In the genomic region with DNA sequence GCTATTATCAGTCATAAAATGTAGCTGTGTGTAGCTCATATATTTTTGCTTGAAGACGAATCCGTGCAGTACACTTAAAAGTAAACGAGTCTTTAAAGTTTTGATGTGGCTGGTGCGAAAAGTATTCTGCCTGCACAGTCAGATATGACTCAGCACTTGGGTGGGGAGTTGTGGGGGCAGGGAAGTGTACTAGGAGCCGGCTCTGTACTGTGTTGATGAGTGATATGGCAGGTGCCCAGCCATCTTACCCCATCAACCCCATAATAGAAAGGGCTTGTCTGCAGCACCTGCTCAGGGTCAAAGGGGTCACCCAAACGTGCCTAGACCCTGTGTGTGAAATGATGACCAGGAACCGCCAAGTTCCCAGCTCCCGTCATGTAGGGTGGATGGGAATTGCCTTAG, we compare ENCODE assay signal across 8 cellular contexts. TPM values are rescaled to one million over a fixed set of nuclear protein-coding genes. Genes with fewer than 3 reads are reported as not detected.
DNase-seq lines count a peak whose midpoint lies in the region; ATAC-seq and TF ChIP-seq lines count a peak whose summit lies in the region.

No MANE protein-coding gene starts in this region.

- no peaks in the 10 kb centered on the region for H4K20me1 ChIP-seq in H9 (ENCODE audit: control insufficient read depth, insufficient read depth, insufficient read length)
- H4K20me1 ChIP-seq in neural progenitor cell (ENCODE audit: low read depth), result peaks cover 25% of the 10 kb centered on the region

- no peak for TF ChIP-seq CTCF in BE2C (IDR thresholded peaks at IDR 0.05; ENCODE audit: low read depth, low read length)
- TF ChIP-seq CTCF in H9 (conservative IDR thresholded peaks at IDR 0.05), result no peak
- no peak for TF ChIP-seq CTCF in neural progenitor cell (IDR thresholded peaks at IDR 0.05)

- DNase-seq in BE2C (peak; percentile 23), NCI-H69 (lab: John Stamatoyannopoulos, UW) (peak; percentile 11), hepatic stellate cell (ENCODE audit: low spot score) (peak; percentile 85), H9 (no peak), neural progenitor cell (ENCODE audit: low spot score) (no peak)
- DNase-seq in activated T-helper 1 cell treated with anti-CD3 and anti-CD28 coated beads, Interleukin-12 subunit alpha, Interleukin-12 subunit beta, Interleukin-2, Interleukin-4 antibody, amounts not matched to agents 30 ng/mL and 10 ng/mL and 1 ng/mL, durations not matched to agents 14 hours and 24 hours and 36 hours (ENCODE audit: low spot score), result peak; percentile 61
- peak; percentile 55 to 60 for DNase-seq in stimulated activated CD8-positive, alpha-beta memory T cell treated with anti-CD3 and anti-CD28 coated beads, Interleukin-7, amount 100 ng/mL, for 4 hours (ENCODE audit: low read depth in 2 of 2)

- H3K27me3 Mint-ChIP-seq in activated T-helper 1 cell treated with anti-CD3 and anti-CD28 coated beads, Interleukin-12 subunit alpha, Interleukin-12 subunit beta, Interleukin-2, Interleukin-4 antibody, amounts not matched to agents 30 ng/mL and 10 ng/mL and 1 ng/mL, durations not matched to agents 14 hours and 24 hours and 36 hours (ENCODE audit: insufficient read depth), result peaks cover 12% of the 10 kb centered on the region
- H3K27me3 Mint-ChIP-seq in H9 (ENCODE audit: low read depth), result no peaks in the 10 kb centered on the region
- peaks cover 4% of the 10 kb centered on the region for H3K27me3 Mint-ChIP-seq in neural progenitor cell (ENCODE audit: insufficient read depth, low read depth)

- H4K5ac ChIP-seq in H9 (ENCODE audit: insufficient read length, low read depth, low read length), result no peak overlapping the region

- no peaks in the 10 kb centered on the region for H3K9me3 Mint-ChIP-seq in activated T-helper 1 cell treated with anti-CD3 and anti-CD28 coated beads, Interleukin-12 subunit alpha, Interleukin-12 subunit beta, Interleukin-2, Interleukin-4 antibody, amounts not matched to agents 30 ng/mL and 10 ng/mL and 1 ng/mL, durations not matched to agents 14 hours and 24 hours and 36 hours
- H3K9me3 Mint-ChIP-seq in H9 (no peaks in the 10 kb centered on the region), neural progenitor cell (no peaks in the 10 kb centered on the region)

- H3K4me2 ChIP-seq in H9 (ENCODE audit: insufficient read depth, insufficient read length, low read length), result no peak overlapping the region
- no peak overlapping the region for H3K4me2 ChIP-seq in neural progenitor cell

- no peaks in the 10 kb centered on the region for H3K27me3 ChIP-seq in BE2C
- no peaks in the 10 kb centered on the region for H3K27me3 ChIP-seq in H9 (ENCODE audit: insufficient read depth, low read length)
- H3K27me3 ChIP-seq in neural progenitor cell, result no peaks in the 10 kb centered on the region

- no peaks in the 10 kb centered on the region for H3K79me1 ChIP-seq in H9 (ENCODE audit: insufficient read depth, low read depth, low read length, poor library complexity, severe bottlenecking)

- no peak overlapping the region for H3K27ac ChIP-seq in H9 (ENCODE audit: insufficient read length, low read depth, low read length)
- no peak overlapping the region for H3K27ac ChIP-seq in neural progenitor cell

- H3K4me3 Mint-ChIP-seq in activated T-helper 1 cell treated with anti-CD3 and anti-CD28 coated beads, Interleukin-12 subunit alpha, Interleukin-12 subunit beta, Interleukin-2, Interleukin-4 antibody, amounts not matched to agents 30 ng/mL and 10 ng/mL and 1 ng/mL, durations not matched to agents 14 hours and 24 hours and 36 hours, result peak overlapping the region; percentile 0
- H3K4me3 Mint-ChIP-seq in H9 (no peak overlapping the region), neural progenitor cell (no peak overlapping the region)

- H3K4me1 ChIP-seq in BE2C, result no peaks in the 10 kb centered on the region
- peaks cover 5% of the 10 kb centered on the region for H3K4me1 ChIP-seq in H9 (ENCODE audit: insufficient read depth, low read length)
- H3K4me1 ChIP-seq in neural progenitor cell, result peaks cover 10% of the 10 kb centered on the region

- no peak overlapping the region for H2BK120ac ChIP-seq in H9 (ENCODE audit: low read depth, low read length, poor library complexity, severe bottlenecking)

- H3K56ac ChIP-seq in H9 (ENCODE audit: insufficient read length, low read depth, low read length), result no peak overlapping the region

- no peak overlapping the region for H4K91ac ChIP-seq in H9 (ENCODE audit: insufficient read length, low read depth, low read length)

- no peak overlapping the region for H4K8ac ChIP-seq in H9 (replicated peaks; ENCODE audit: insufficient read length, low read depth, low read length)

- no peak overlapping the region for H2AFZ ChIP-seq in H9 (ENCODE audit: low read length)
- H2AFZ ChIP-seq in neural progenitor cell (replicated peaks), result no peak overlapping the region

- H3K36me3 ChIP-seq in BE2C (peaks cover 5% of the 10 kb centered on the region), neural progenitor cell (peaks cover 6% of the 10 kb centered on the region)

- H3K23ac ChIP-seq in H9 (ENCODE audit: insufficient read length, low read depth, low read length), result no peak overlapping the region

- H3T11ph ChIP-seq in H9 (ENCODE audit: low read length), result no peak overlapping the region

- H3K4ac ChIP-seq in H9 (ENCODE audit: low read depth, low read length), result no peak overlapping the region

- H3K18ac ChIP-seq in H9 (ENCODE audit: insufficient read length, low read depth, low read length), result no peak overlapping the region

- H3K36me3 Mint-ChIP-seq in activated T-helper 1 cell treated with anti-CD3 and anti-CD28 coated beads, Interleukin-12 subunit alpha, Interleukin-12 subunit beta, Interleukin-2, Interleukin-4 antibody, amounts not matched to agents 30 ng/mL and 10 ng/mL and 1 ng/mL, durations not matched to agents 14 hours and 24 hours and 36 hours (ENCODE audit: low read depth), result peaks cover 46% of the 10 kb centered on the region
- H3K36me3 Mint-ChIP-seq in H9 (ENCODE audit: insufficient read depth in 1 of 3, low read depth in 3 of 3) (peaks cover 12 to 22% (median 16%) of the 10 kb centered on the region in 3 experiments; a peak in 6 of 7 replicates), neural progenitor cell (peaks cover 19% of the 10 kb centered on the region)

- peak overlapping the region; percentile 76 for H3K27ac Mint-ChIP-seq in activated T-helper 1 cell treated with anti-CD3 and anti-CD28 coated beads, Interleukin-12 subunit alpha, Interleukin-12 subunit beta, Interleukin-2, Interleukin-4 antibody, amounts not matched to agents 30 ng/mL and 10 ng/mL and 1 ng/mL, durations not matched to agents 14 hours and 24 hours and 36 hours
- H3K27ac Mint-ChIP-seq in H9 (no peak overlapping the region), neural progenitor cell (no peak overlapping the region)

- H2BK12ac ChIP-seq in H9 (ENCODE audit: insufficient read length, low read depth, low read length), result no peak overlapping the region

- H3K79me2 ChIP-seq in H9 (ENCODE audit: insufficient read depth, low read length), result no peaks in the 10 kb centered on the region
- no peaks in the 10 kb centered on the region for H3K79me2 ChIP-seq in neural progenitor cell (ENCODE audit: low read depth)

- peaks cover 18% of the 10 kb centered on the region for H3F3A ChIP-seq in neural progenitor cell (ENCODE audit: low read depth)

- H2BK5ac ChIP-seq in H9 (ENCODE audit: insufficient read length, low read length), result no peak overlapping the region

- no CpG with 5 or more reads among the region's 8 CpGs for WGBS in H9 (ENCODE audit: extremely low coverage, insufficient read length, low lambda C conversion rate)

- no peak overlapping the region for H3K4me3 ChIP-seq in BE2C (ENCODE audit: low read depth, low read length)
- no peak overlapping the region for H3K4me3 ChIP-seq in neural progenitor cell

- H2BK20ac ChIP-seq in H9 (ENCODE audit: low read depth, low read length, poor library complexity, severe bottlenecking), result no peak overlapping the region

- no peak overlapping the region for H3K9ac ChIP-seq in H9 (ENCODE audit: extremely low read depth, insufficient read length, low read length)
- no peak overlapping the region for H3K9ac ChIP-seq in neural progenitor cell

- H3K14ac ChIP-seq in H9 (ENCODE audit: insufficient read depth, low read length), result no peak overlapping the region

- ATAC-seq in GM21515 (IDR thresholded peaks at IDR 0.05; ENCODE audit: unreplicated experiment), result peak; percentile 55

- H2BK15ac ChIP-seq in H9 (ENCODE audit: low read depth, low read length), result no peak overlapping the region

- intact Hi-C loops in activated T-helper 1 cell treated with anti-CD3 and anti-CD28 coated beads, Interleukin-12 subunit alpha, Interleukin-12 subunit beta, Interleukin-2, Interleukin-4 antibody, amounts not matched to agents 30 ng/mL and 10 ng/mL and 1 ng/mL, durations not matched to agents 14 hours and 24 hours and 36 hours (cut with micrococcal nuclease), result loop anchor here (1.0 to 5.0 kb wide), 3 partner anchors 41 to 69 kb away; no protein-coding TSS in a partner anchor

- H2AK5ac ChIP-seq in H9 (ENCODE audit: insufficient read length, low read length), result no peak overlapping the region

- peaks cover 61% of the 10 kb centered on the region for H3K4me1 Mint-ChIP-seq in activated T-helper 1 cell treated with anti-CD3 and anti-CD28 coated beads, Interleukin-12 subunit alpha, Interleukin-12 subunit beta, Interleukin-2, Interleukin-4 antibody, amounts not matched to agents 30 ng/mL and 10 ng/mL and 1 ng/mL, durations not matched to agents 14 hours and 24 hours and 36 hours (ENCODE audit: low read depth)
- H3K4me1 Mint-ChIP-seq in H9 (peaks cover 35 to 36% of the 10 kb centered on the region in 2 experiments), neural progenitor cell (peaks cover 17% of the 10 kb centered on the region)

- H3K23me2 ChIP-seq in H9 (ENCODE audit: insufficient read length, low read depth, low read length, poor library complexity, severe bottlenecking), result no peaks in the 10 kb centered on the region

- H3K9me3 ChIP-seq in BE2C, result no peaks in the 10 kb centered on the region
- no peaks in the 10 kb centered on the region for H3K9me3 ChIP-seq in H9 (ENCODE audit: control insufficient read depth, low read depth, low read length)
- H3K9me3 ChIP-seq in neural progenitor cell (ENCODE audit: low read depth), result no peaks in the 10 kb centered on the region

RNA-seq across cellular contexts. Expression of gene BCL2L11, which starts 47.8 kb away (rescaled TPM):
- polyA plus RNA-seq in BE2C (2012; ENCODE audit: insufficient read depth, insufficient read length, low read depth), result 9.3 TPM
- 335 and 347 TPM in 2 replicates for total RNA-seq in activated T-helper 1 cell treated with anti-CD3 and anti-CD28 coated beads, Interleukin-12 subunit alpha, Interleukin-12 subunit beta, Interleukin-2, Interleukin-4 antibody, amounts not matched to agents 30 ng/mL and 10 ng/mL and 1 ng/mL, durations not matched to agents 14 hours and 24 hours and 36 hours
- total RNA-seq in H9 (2021) (18.9 and 21.2 TPM in 2 replicates), neural progenitor cell (ENCODE audit: low replicate concordance) (46.9 and 54.9 TPM in 2 replicates)

Comparison
In these comparisons a context has a peak if more than half of its experiments do, and no peak if none do; other contexts are left out.
1. DNase-seq: peak in BE2C (single experiment), NCI-H69 (single experiment), activated T-helper 1 cell treated with anti-CD3 and anti-CD28 coated beads, Interleukin-12 subunit alpha, Interleukin-12 subunit beta, Interleukin-2, Interleukin-4 antibody, amounts not matched to agents 30 ng/mL and 10 ng/mL and 1 ng/mL, durations not matched to agents 14 hours and 24 hours and 36 hours (single experiment), hepatic stellate cell (single experiment) and stimulated activated CD8-positive, alpha-beta memory T cell treated with anti-CD3 and anti-CD28 coated beads, Interleukin-7, amount 100 ng/mL, for 4 hours (2 of 2); none in H9 (single experiment) and neural progenitor cell (single experiment).